1 cellular context compared by ENCODE assay signal in the genomic region with DNA sequence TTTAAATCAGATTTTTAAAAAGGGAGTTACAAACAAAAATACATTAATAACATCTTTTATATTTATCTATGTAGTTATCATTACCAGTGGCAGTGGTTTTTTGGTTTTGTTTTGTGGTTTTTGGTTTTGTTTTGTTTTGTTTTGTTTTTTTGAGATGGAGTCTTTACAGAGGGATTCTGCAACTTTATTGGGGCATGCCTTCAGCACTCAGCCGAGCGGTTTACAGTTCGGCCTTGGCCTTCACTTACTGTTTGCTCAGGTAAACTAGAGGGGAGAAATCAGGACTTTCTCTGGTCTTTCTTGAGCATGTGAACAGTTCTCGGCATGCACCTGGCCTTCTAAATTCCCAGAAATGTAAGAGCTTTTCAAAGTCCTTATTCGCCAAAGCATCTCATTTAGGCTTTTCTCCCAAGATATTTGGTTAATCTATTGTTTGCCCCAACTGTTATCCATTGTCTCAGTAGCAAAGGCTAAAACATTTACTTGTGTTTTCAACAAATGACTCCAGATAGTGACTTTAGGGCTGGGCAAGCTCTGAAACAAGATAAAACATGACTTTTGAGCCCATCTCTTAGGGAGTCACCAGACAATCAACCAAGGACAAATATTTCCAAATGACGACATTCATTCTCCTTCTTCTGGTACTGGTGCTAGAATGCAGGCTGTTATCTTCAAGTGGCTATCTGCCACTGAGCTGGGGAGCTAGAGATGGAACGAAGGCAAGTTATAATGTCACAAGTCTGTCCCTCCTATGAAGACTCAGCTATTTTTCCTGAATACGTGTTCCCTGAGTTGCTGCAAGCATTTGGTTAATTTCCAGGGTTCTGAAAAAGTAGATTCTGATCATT.
TF ChIP-seq lines count a peak whose summit lies in the region.

No MANE protein-coding gene starts in this region.

TF ChIP-seq in HepG2, 621 proteins besides CTCF, POLR2A, EP300 and RAD21:
- TF ChIP-seq, protein P1, sequence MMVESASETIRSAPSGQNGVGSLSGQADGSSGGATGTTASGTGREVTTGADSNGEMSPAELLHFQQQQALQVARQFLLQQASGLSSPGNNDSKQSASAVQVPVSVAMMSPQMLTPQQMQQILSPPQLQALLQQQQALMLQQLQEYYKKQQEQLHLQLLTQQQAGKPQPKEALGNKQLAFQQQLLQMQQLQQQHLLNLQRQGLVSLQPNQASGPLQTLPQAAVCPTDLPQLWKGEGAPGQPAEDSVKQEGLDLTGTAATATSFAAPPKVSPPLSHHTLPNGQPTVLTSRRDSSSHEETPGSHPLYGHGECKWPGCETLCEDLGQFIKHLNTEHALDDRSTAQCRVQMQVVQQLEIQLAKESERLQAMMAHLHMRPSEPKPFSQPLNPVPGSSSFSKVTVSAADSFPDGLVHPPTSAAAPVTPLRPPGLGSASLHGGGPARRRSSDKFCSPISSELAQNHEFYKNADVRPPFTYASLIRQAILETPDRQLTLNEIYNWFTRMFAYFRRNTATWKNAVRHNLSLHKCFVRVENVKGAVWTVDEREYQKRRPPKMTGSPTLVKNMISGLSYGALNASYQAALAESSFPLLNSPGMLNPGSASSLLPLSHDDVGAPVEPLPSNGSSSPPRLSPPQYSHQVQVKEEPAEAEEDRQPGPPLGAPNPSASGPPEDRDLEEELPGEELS (CRISPR knock-in tag; IDR thresholded peaks at IDR 0.05): no peak
- no peak for TF ChIP-seq SOX13 (IDR thresholded peaks at IDR 0.05)
- peak in 1 of 2 experiments; percentile 61; a peak in 1 of 4 replicates for TF ChIP-seq SOX13 (CRISPR knock-in tag; conservative IDR thresholded peaks at IDR 0.05 in 1 of 2, IDR thresholded peaks at IDR 0.05 in 1 of 2)
- TF ChIP-seq, protein P2, sequence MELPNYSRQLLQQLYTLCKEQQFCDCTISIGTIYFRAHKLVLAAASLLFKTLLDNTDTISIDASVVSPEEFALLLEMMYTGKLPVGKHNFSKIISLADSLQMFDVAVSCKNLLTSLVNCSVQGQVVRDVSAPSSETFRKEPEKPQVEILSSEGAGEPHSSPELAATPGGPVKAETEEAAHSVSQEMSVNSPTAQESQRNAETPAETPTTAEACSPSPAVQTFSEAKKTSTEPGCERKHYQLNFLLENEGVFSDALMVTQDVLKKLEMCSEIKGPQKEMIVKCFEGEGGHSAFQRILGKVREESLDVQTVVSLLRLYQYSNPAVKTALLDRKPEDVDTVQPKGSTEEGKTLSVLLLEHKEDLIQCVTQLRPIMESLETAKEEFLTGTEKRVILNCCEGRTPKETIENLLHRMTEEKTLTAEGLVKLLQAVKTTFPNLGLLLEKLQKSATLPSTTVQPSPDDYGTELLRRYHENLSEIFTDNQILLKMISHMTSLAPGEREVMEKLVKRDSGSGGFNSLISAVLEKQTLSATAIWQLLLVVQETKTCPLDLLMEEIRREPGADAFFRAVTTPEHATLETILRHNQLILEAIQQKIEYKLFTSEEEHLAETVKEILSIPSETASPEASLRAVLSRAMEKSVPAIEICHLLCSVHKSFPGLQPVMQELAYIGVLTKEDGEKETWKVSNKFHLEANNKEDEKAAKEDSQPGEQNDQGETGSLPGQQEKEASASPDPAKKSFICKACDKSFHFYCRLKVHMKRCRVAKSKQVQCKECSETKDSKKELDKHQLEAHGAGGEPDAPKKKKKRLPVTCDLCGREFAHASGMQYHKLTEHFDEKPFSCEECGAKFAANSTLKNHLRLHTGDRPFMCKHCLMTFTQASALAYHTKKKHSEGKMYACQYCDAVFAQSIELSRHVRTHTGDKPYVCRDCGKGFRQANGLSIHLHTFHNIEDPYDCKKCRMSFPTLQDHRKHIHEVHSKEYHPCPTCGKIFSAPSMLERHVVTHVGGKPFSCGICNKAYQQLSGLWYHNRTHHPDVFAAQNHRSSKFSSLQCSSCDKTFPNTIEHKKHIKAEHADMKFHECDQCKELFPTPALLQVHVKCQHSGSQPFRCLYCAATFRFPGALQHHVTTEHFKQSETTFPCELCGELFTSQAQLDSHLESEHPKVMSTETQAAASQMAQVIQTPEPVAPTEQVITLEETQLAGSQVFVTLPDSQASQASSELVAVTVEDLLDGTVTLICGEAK (IDR thresholded peaks at IDR 0.05): peak; percentile 71
- TF ChIP-seq, protein P2 (CRISPR knock-in tag; IDR thresholded peaks at IDR 0.05): peak; percentile 95
- TF ChIP-seq FOXP1 (IDR thresholded peaks at IDR 0.05): no peak
- TF ChIP-seq FOXP1 (CRISPR knock-in tag; IDR thresholded peaks at IDR 0.05): 0 out of 2 replicates have a peak, but pooled peaks have one; percentile 13
- TF ChIP-seq FOXA3 (CRISPR knock-in tag; IDR thresholded peaks at IDR 0.05): peak; percentile 49
- 0 out of 2 replicates have a peak, but pooled peaks have one; percentile 5 for TF ChIP-seq CEBPG (CRISPR knock-in tag; IDR thresholded peaks at IDR 0.05)
- TF ChIP-seq GFI1 (CRISPR knock-in tag; IDR thresholded peaks at IDR 0.05; ENCODE audit: borderline replicate concordance): 0 out of 2 replicates have a peak, but pooled peaks have one; percentile 40
- no peak for TF ChIP-seq SOX6 (IDR thresholded peaks at IDR 0.05)
- TF ChIP-seq SOX6 (CRISPR knock-in tag; IDR thresholded peaks at IDR 0.05): peak; percentile 63
- no peak for TF ChIP-seq ZNF83 (CRISPR knock-in tag; IDR thresholded peaks at IDR 0.05; ENCODE audit: borderline replicate concordance)
- TF ChIP-seq SMAD1 (CRISPR knock-in tag; IDR thresholded peaks at IDR 0.05; ENCODE audit: borderline replicate concordance, low read depth): no peak
